Comparison of ENCODE assay signal across 16 cellular contexts in genomic region chr17:49931416-49931815, GRCh38. TPM values are rescaled to one million over a fixed set of nuclear protein-coding genes. Genes with fewer than 3 reads are reported as not detected.
DNase-seq lines count a peak whose midpoint lies in the region; ATAC-seq, FAIRE-seq and TF ChIP-seq lines count a peak whose summit lies in the region.
"Had no signal": no experiment of that assay in that cellular context is flagged by ENCODE, and none has a peak within 500 bp of the region (broad histone marks: within the 10 kb centered on the region; RNA-seq: fewer than 3 reads in every experiment).

No MANE protein-coding gene starts in this region.

- no peak overlapping the region for H2BK120ac ChIP-seq in neuronal stem cell (ENCODE audit: low read depth, low read length)

- H2BK5ac ChIP-seq in neuronal stem cell (ENCODE audit: low read length), result no peak overlapping the region

- H2BK15ac ChIP-seq in neuronal stem cell (ENCODE audit: low read length), result peak overlapping the region; percentile 6

- peak overlapping the region; percentile 4 for H3K14ac ChIP-seq in neuronal stem cell (ENCODE audit: low read length)

- H4K8ac ChIP-seq in neuronal stem cell (ENCODE audit: low read depth, low read length), result no peak overlapping the region

- H3K4me1 ChIP-seq in SK-N-SH (ENCODE audit: control insufficient read depth in 1 of 2, insufficient read depth in 2 of 2, low read depth in 1 of 2, low read length in 1 of 2), result peaks cover 0 to 9% of the 10 kb centered on the region in 2 experiments; a peak in 1 of 4 replicates
- H3K4me1 ChIP-seq in BLaER1 treated with 17β-estradiol and CSF1 and Interleukin-3, amounts not matched to agents 10 nM and 100 nM, result peaks cover 16 to 75% (median 58%) of the 10 kb centered on the region in 10 experiments
- H3K4me1 ChIP-seq in K562 (replicated peaks in 1 of 2; ENCODE audit: control insufficient read depth in 2 of 2, insufficient read depth in 2 of 2, low read length in 2 of 2), result peaks cover 4 to 15% of the 10 kb centered on the region in 2 experiments; a peak in 3 of 5 replicates
- H3K4me1 ChIP-seq in neuronal stem cell (ENCODE audit: control insufficient read depth in 2 of 2, insufficient read depth in 1 of 2, low read depth in 1 of 2, low read length in 2 of 2), result peaks cover 0 to 9% of the 10 kb centered on the region in 2 donors

- H2AFZ ChIP-seq in SK-N-SH (ENCODE audit: low read depth) (no peak overlapping the region), K562 (ENCODE audit: low read depth, low read length) (no peak overlapping the region), neuronal stem cell (ENCODE audit: low read length) (no peak overlapping the region)

- ATAC-seq in SK-N-SH treated with all-trans-retinoic acid at 6 μM for 48 hours (no peak), K562 (no peak)

- no TSS peak for BruUV-seq in K562 (replicated peaks; lab: Mats Ljungman, UMichigan)

- POLR2A ChIA-PET in SK-N-SH (lab: Yijun Ruan, JAX), result interaction anchor here (1.3 kb wide), 1 partner anchor 17 kb away, joined by 3 read pairs; no protein-coding TSS in a partner anchor
- POLR2A ChIA-PET in K562 (lab: Yijun Ruan, JAX), result interaction anchor here (0.6 to 1.1 kb wide), 3 partner anchors 21 to 1383 kb away, joined by 3 read pairs; no protein-coding TSS in a partner anchor

- peak overlapping the region; percentile 3 for H2BK12ac ChIP-seq in neuronal stem cell (ENCODE audit: low read length)

- TF ChIP-seq RAD21 in SK-N-SH (IDR thresholded peaks at IDR 0.05; ENCODE audit: low read length) (no peak), K562 (CRISPR knock-in tag; conservative IDR thresholded peaks at IDR 0.05 in 1 of 2, IDR thresholded peaks at IDR 0.05 in 1 of 2) (no peak)

- FAIRE-seq in K562 (lab: Jason Lieb, UNC), result no peak
- FAIRE-seq: D721Med, G401.6, GM12891, GM19239, H1 had no signal

- CTCF ChIA-PET in SK-N-SH (lab: Yijun Ruan, JAX) (interaction anchor here (0.9 to 21.8 kb wide), 4 partner anchors 19 to 66 kb away, joined by 3 to 258 read pairs (median 74); no protein-coding TSS in a partner anchor), K562 (lab: Yijun Ruan, JAX; ENCODE audit: low intra/inter-chr PET ratio) (no interaction called here)

- no peaks in the 10 kb centered on the region for H3K9me2 ChIP-seq in SK-N-SH

- H3K9me1 ChIP-seq in K562 (ENCODE audit: control insufficient read depth, insufficient read depth, low read length), result no peaks in the 10 kb centered on the region

- in situ Hi-C loops in K562 (cut with MboI), result no loop called here

- no peak for DNase-seq in SK-N-SH
- no peak for DNase-seq in K562 (ENCODE audit: extremely low read depth in 1 of 4, low spot score in 3 of 4)
- DNase-seq in neuronal stem cell (ENCODE audit: low spot score), result no peak
- DNase-seq in NCI-H82 treated with DMSO at 0.1 percent for 48 hours (lab: John Stamatoyannopoulos, UW; ENCODE audit: unreplicated experiment), result no peak
- DNase-seq in ureter (ENCODE audit: low spot score), result no peak
- DNase-seq: Caco-2; CD4-positive, alpha-beta T cell; H9 had no signal

- no peak overlapping the region for H3K4me3 ChIP-seq in SK-N-SH (ENCODE audit: low read depth in 2 of 2, low read length in 1 of 2)
- H3K4me3 ChIP-seq in BLaER1 treated with 17β-estradiol and CSF1 and Interleukin-3, amounts not matched to agents 10 nM and 100 nM, result no peak overlapping the region
- H3K4me3 ChIP-seq in K562, result no peak overlapping the region
- H3K4me3 ChIP-seq in neuronal stem cell (ENCODE audit: low read length in 2 of 2), result no peak overlapping the region

- no peak overlapping the region for H3K4ac ChIP-seq in neuronal stem cell (ENCODE audit: low read length)

- TF ChIP-seq POLR2A in K562 (conservative IDR thresholded peaks at IDR 0.05), result no peak

- H3K9me3 ChIP-seq in SK-N-SH, result no peaks in the 10 kb centered on the region
- H3K9me3 ChIP-seq in BLaER1 treated with 17β-estradiol and CSF1 and Interleukin-3, amounts not matched to agents 10 nM and 100 nM (replicated peaks in 1 of 11), result no peaks in the 10 kb centered on the region
- H3K9me3 ChIP-seq in K562 (replicated peaks; ENCODE audit: control insufficient read depth, insufficient read depth, low read depth, low read length), result no peaks in the 10 kb centered on the region
- H3K9me3 ChIP-seq in neuronal stem cell (replicated peaks in 1 of 2; ENCODE audit: control insufficient read depth in 2 of 2, insufficient read depth in 1 of 2, low read depth in 1 of 2, low read length in 2 of 2), result no peaks in the 10 kb centered on the region
- H3K9me3 ChIP-seq: Caco-2 had no signal

- H3K9ac ChIP-seq in SK-N-SH (no peak overlapping the region), K562 (ENCODE audit: insufficient read depth in 1 of 2, low read depth in 2 of 2, low read length in 2 of 2) (no peak overlapping the region), neuronal stem cell (ENCODE audit: low read depth, low read length, poor library complexity) (no peak overlapping the region)
- peak overlapping the region in 3 of 11 experiments; percentile 11 to 57 (median 55); a peak in 3 of 22 replicates for H3K9ac ChIP-seq in BLaER1 treated with 17β-estradiol and CSF1 and Interleukin-3, amounts not matched to agents 10 nM and 100 nM

- intact Hi-C loops in K562 (cut with micrococcal nuclease), result no loop called here

- no peaks in the 10 kb centered on the region for H3K79me2 ChIP-seq in SK-N-SH (ENCODE audit: insufficient read depth)
- no peaks in the 10 kb centered on the region for H3K79me2 ChIP-seq in K562 (ENCODE audit: control insufficient read depth, insufficient read depth, low read length)

- TF ChIP-seq EP300 in SK-N-SH (IDR thresholded peaks at IDR 0.05; ENCODE audit: borderline replicate concordance in 1 of 2, low read depth in 1 of 2, low read length in 1 of 2), result no peak
- no peak for TF ChIP-seq EP300 in K562 (IDR thresholded peaks at IDR 0.05; ENCODE audit: low read length)

- no peaks in the 10 kb centered on the region for H3F3A ChIP-seq in SK-N-SH (replicated peaks; ENCODE audit: insufficient read depth)

- H3K79me1 ChIP-seq in neuronal stem cell (ENCODE audit: low read depth, low read length), result no peaks in the 10 kb centered on the region

- no peak overlapping the region for H3K4me2 ChIP-seq in SK-N-SH
- peak overlapping the region in 9 of 11 experiments; percentile 34 to 89 (median 79); a peak in 16 of 22 replicates for H3K4me2 ChIP-seq in BLaER1 treated with 17β-estradiol and CSF1 and Interleukin-3, amounts not matched to agents 10 nM and 100 nM
- H3K4me2 ChIP-seq in K562 (ENCODE audit: insufficient read depth, low read length), result no peak overlapping the region
- no peak overlapping the region for H3K4me2 ChIP-seq in neuronal stem cell (ENCODE audit: insufficient read depth, low read length, poor library complexity, severe bottlenecking)

- H3K27me3 ChIP-seq in SK-N-SH (ENCODE audit: insufficient read depth), result peaks cover 96% of the 10 kb centered on the region
- H3K27me3 ChIP-seq in BLaER1 treated with 17β-estradiol and CSF1 and Interleukin-3, amounts not matched to agents 10 nM and 100 nM, result peaks cover 0 to 18% (median 0%) of the 10 kb centered on the region in 11 experiments; a peak in 4 of 22 replicates
- H3K27me3 ChIP-seq in K562 (ENCODE audit: control insufficient read depth in 2 of 2, insufficient read depth in 2 of 2, low read length in 2 of 2), result peaks cover 8 to 65% of the 10 kb centered on the region in 2 experiments
- H3K27me3 ChIP-seq in neuronal stem cell (ENCODE audit: control insufficient read depth in 3 of 3, insufficient read depth in 3 of 3, low read depth in 1 of 3, low read length in 3 of 3), result peaks cover 0 to 79% (median 0%) of the 10 kb centered on the region in 3 experiments

- no peak overlapping the region for H3K18ac ChIP-seq in neuronal stem cell (ENCODE audit: low read length)

- H3K23ac ChIP-seq in neuronal stem cell (ENCODE audit: low read depth, low read length, poor library complexity), result no peak overlapping the region

- H2AK5ac ChIP-seq in neuronal stem cell (ENCODE audit: low read depth, low read length), result peak overlapping the region; percentile 40

- no peak for TF ChIP-seq CTCF in SK-N-SH (IDR thresholded peaks at IDR 0.05)
- no peak for TF ChIP-seq CTCF in K562 (IDR thresholded peaks at IDR 0.05 in 2 of 3, conservative IDR thresholded peaks at IDR 0.05 in 1 of 3; ENCODE audit: insufficient read depth in 2 of 3, low read depth in 1 of 3, low read length in 3 of 3)

- no peak overlapping the region for H4K91ac ChIP-seq in neuronal stem cell (ENCODE audit: low read depth, low read length, poor library complexity)

- no peak overlapping the region for H3K27ac ChIP-seq in SK-N-SH (ENCODE audit: low read depth in 2 of 2, low read length in 1 of 2)
- peak overlapping the region in 3 of 11 experiments; percentile 14 to 50 (median 45); a peak in 5 of 22 replicates for H3K27ac ChIP-seq in BLaER1 treated with 17β-estradiol and CSF1 and Interleukin-3, amounts not matched to agents 10 nM and 100 nM
- H3K27ac ChIP-seq in K562 (ENCODE audit: extremely low read depth, low read depth, low read length), result no peak overlapping the region
- H3K27ac ChIP-seq in neuronal stem cell (replicated peaks; ENCODE audit: low read length), result no peak overlapping the region
- H3K27ac ChIP-seq: C4-2B had no signal

- WGBS in SK-N-SH (ENCODE audit: low lambda C conversion rate), result 66% methylated on average over 5 of the region's 5 CpGs
- WGBS in K562 (ENCODE audit: insufficient coverage, low coverage, missing lambda C conversion rate), result 0% methylated on average over 4 of the region's 5 CpGs
- WGBS in neuronal stem cell (ENCODE audit: extremely low coverage in 2 of 2, insufficient read length in 2 of 2, insufficient replicate concordance in 1 of 2), 2 donors, result no CpG with 5 or more reads among the region's 5 CpGs

- H4K20me1 ChIP-seq in SK-N-SH (ENCODE audit: insufficient read depth) (0 out of 2 replicates have a peak, but pooled peaks cover 3% of the 10 kb centered on the region), K562 (replicated peaks; ENCODE audit: control insufficient read depth, insufficient read depth, low read length) (peaks cover 6% of the 10 kb centered on the region)
- H4K20me1 ChIP-seq in BLaER1 treated with 17β-estradiol and CSF1 and Interleukin-3, amounts not matched to agents 10 nM and 100 nM, result peaks cover 0 to 13% (median 0%) of the 10 kb centered on the region in 11 experiments; a peak in 2 of 22 replicates

- H3K36me3 ChIP-seq in SK-N-SH (replicated peaks in 1 of 2; ENCODE audit: control insufficient read depth in 1 of 2, insufficient read depth in 2 of 2, low read length in 1 of 2), result no peaks in the 10 kb centered on the region
- no peaks in the 10 kb centered on the region for H3K36me3 ChIP-seq in BLaER1 treated with 17β-estradiol and CSF1 and Interleukin-3, amounts not matched to agents 10 nM and 100 nM
- no peaks in the 10 kb centered on the region for H3K36me3 ChIP-seq in K562 (ENCODE audit: control insufficient read depth, insufficient read depth, low read length)
- no peaks in the 10 kb centered on the region for H3K36me3 ChIP-seq in neuronal stem cell (replicated peaks in 1 of 2; ENCODE audit: control insufficient read depth in 2 of 2, insufficient read depth in 2 of 2, low read length in 2 of 2)

RNA-seq across cellular contexts. Expression of gene DLX4, which starts 37.6 kb away (rescaled TPM):
- polyA plus RNA-seq in SK-N-SH (2012; rRNA removed), result 0.03 and 0.10 TPM in 2 replicates
- polyA plus RNA-seq in SK-N-SH (2012; cell fraction: cytosol; rRNA removed), result not detected in 2 replicates
- polyA plus RNA-seq in SK-N-SH (2012; cell fraction: nucleus; rRNA removed), result 0.11 and 0.14 TPM in 2 replicates
- total RNA-seq in K562 (2011; cell fraction: chromatin; rRNA removed; ENCODE audit: low replicate concordance), result 2.6 and 9.0 TPM in 2 replicates
- total RNA-seq in K562 (2011; cell fraction: nucleolus; rRNA removed), result 5.0 and 6.3 TPM in 2 replicates
- 3.4 and 4.4 TPM in 2 replicates for total RNA-seq in K562 (2011; cell fraction: nucleoplasm; rRNA removed)
- total RNA-seq in K562 (2014; rRNA removed), result 0.32 and 0.41 TPM in 2 replicates
- 0.25 and 0.32 TPM in 2 replicates for total RNA-seq in K562 (2014; rRNA removed; fragmentation: Illumina TruSeq; extraction: Trizol)
- 0.58 and 0.83 TPM in 2 replicates for total RNA-seq in K562 (2015; rRNA removed; fragmentation: Illumina TruSeq; extraction: Trizol)
- total RNA-seq in K562 (2021), result 1.7 TPM in 2 replicates
- 1.6 and 2.2 TPM in 2 replicates for polyA plus RNA-seq in K562 (2011; rRNA removed)
- polyA plus RNA-seq in K562 (2011; cell fraction: cytosol; rRNA removed), result 0.84 and 2.2 TPM in 2 replicates
- 5.6 and 15.3 TPM in 2 replicates for polyA plus RNA-seq in K562 (2011; cell fraction: nucleus; rRNA removed)
- polyA plus RNA-seq in K562 (2012), result 1.6 and 4.2 TPM in 2 replicates
- polyA plus RNA-seq in K562 (2014; fragmentation: Illumina TruSeq; extraction: Trizol), result 0.96 and 1.1 TPM in 2 replicates
- under 1 TPM; 0.15 to 0.39 TPM for polyA plus RNA-seq in K562 (2014; fragmentation: Nextera tagmentation; extraction: Ambion mirVana)
- 0.58 and 1.2 TPM in 2 replicates for polyA plus RNA-seq in K562 (2014; rRNA removed)
- polyA minus RNA-seq in K562 (2011; rRNA and poly(A)+ RNA removed), result 0.72 and 1.4 TPM in 2 replicates
- polyA minus RNA-seq in K562 (2011; cell fraction: cytosol; rRNA and poly(A)+ RNA removed), result 0.82 and 1.2 TPM in 2 replicates
- 0.67 and 3.2 TPM in 2 replicates for polyA minus RNA-seq in K562 (2011; cell fraction: nucleus; rRNA and poly(A)+ RNA removed)
- polyA plus RNA-seq in neuronal stem cell (2013, experiment 1 of 2), result 0.45 TPM
- polyA plus RNA-seq in neuronal stem cell (2013, experiment 2 of 2), result 0.61 TPM
- total RNA-seq in ureter, result 1.1 TPM

Comparison
In these comparisons a context has a peak if more than half of its experiments do, and no peak if none do; other contexts are left out.
1. H3K4me2 ChIP-seq: peak in BLaER1 treated with 17β-estradiol and CSF1 and Interleukin-3, amounts not matched to agents 10 nM and 100 nM (9 of 11); none in SK-N-SH (single experiment), K562 (single experiment) and neuronal stem cell (single experiment).
2. Of the 27 proteins assayed by ChIP-seq in both K562 and SK-N-SH: peak only in K562: NFIC; only in SK-N-SH: FOXJ3; in both: none; in neither: 25.